Comparison of ENCODE assay signal across 14 cellular contexts in genomic region chr11:32472226-32472625, GRCh38. TPM values are rescaled to one million over a fixed set of nuclear protein-coding genes. Genes with fewer than 3 reads are reported as not detected.
DNase-seq lines count a peak whose midpoint lies in the region; ATAC-seq and TF ChIP-seq lines count a peak whose summit lies in the region.
"Had no signal": no experiment of that assay in that cellular context is flagged by ENCODE, and none has a peak within 500 bp of the region (broad histone marks: within the 10 kb centered on the region; RNA-seq: fewer than 3 reads in every experiment).

No MANE protein-coding gene starts in this region.

- peaks cover 5% of the 10 kb centered on the region for H3K27me3 Mint-ChIP-seq in HFFc6 (ENCODE audit: insufficient read depth)
- peaks cover 14% of the 10 kb centered on the region for H3K27me3 Mint-ChIP-seq in nephron progenitor cell (ENCODE audit: low read depth, poor library complexity)
- H3K27me3 Mint-ChIP-seq: CD4-positive, alpha-beta T cell had no signal

- H3K27ac Mint-ChIP-seq in HFFc6, result no peak overlapping the region
- H3K27ac Mint-ChIP-seq in nephron progenitor cell, result peak overlapping the region; percentile 97
- H3K27ac Mint-ChIP-seq: CD4-positive, alpha-beta T cell had no signal

- H3K9me3 Mint-ChIP-seq in HFFc6 (no peaks in the 10 kb centered on the region), nephron progenitor cell (no peaks in the 10 kb centered on the region)
- H3K9me3 Mint-ChIP-seq: CD4-positive, alpha-beta T cell had no signal

- no peak for ATAC-seq in GM19397 (IDR thresholded peaks at IDR 0.05; ENCODE audit: unreplicated experiment)
- no peak for ATAC-seq in HG03108 (IDR thresholded peaks at IDR 0.05; ENCODE audit: unreplicated experiment)

- no peak overlapping the region for H3K4me3 ChIP-seq in fibroblast of the aortic adventitia (ENCODE audit: low read depth, low read length)

- TF ChIP-seq CTCF in HFFc6 (IDR thresholded peaks at IDR 0.05) (no peak), fibroblast of the aortic adventitia (IDR thresholded peaks at IDR 0.05; ENCODE audit: insufficient read depth, low read length) (no peak), nephron progenitor cell (IDR thresholded peaks at IDR 0.05) (no peak)

- H3K4me3 Mint-ChIP-seq in HFFc6, result peak overlapping the region; percentile 23; the same call in 1 of the 2 replicates
- no peak overlapping the region for H3K4me3 Mint-ChIP-seq in nephron progenitor cell
- H3K4me3 Mint-ChIP-seq: CD4-positive, alpha-beta T cell had no signal

- no peaks in the 10 kb centered on the region for H3K36me3 Mint-ChIP-seq in HFFc6 (ENCODE audit: low read depth)
- peaks cover 4% of the 10 kb centered on the region for H3K36me3 Mint-ChIP-seq in nephron progenitor cell (ENCODE audit: low read depth)

- no peaks in the 10 kb centered on the region for H3K4me1 Mint-ChIP-seq in HFFc6 (ENCODE audit: low read depth)
- H3K4me1 Mint-ChIP-seq in nephron progenitor cell, result peaks cover 18% of the 10 kb centered on the region

- DNase-seq in HFFc6 (no peak), RPMI7951 (ENCODE audit: low read depth) (peak; percentile 11), fibroblast of the aortic adventitia (ENCODE audit: low read depth) (peak; percentile 7), nephron progenitor cell (no peak), NCI-H187 (lab: John Stamatoyannopoulos, UW) (no peak)
- DNase-seq: AML-193; Caco-2; CD4-positive, alpha-beta T cell; GDM1; GOT3; H7 had no signal

RNA-seq across cellular contexts. Expression of gene WT1, which starts 36.9 kb away (rescaled TPM):
- not detected for total RNA-seq in HFFc6 (2021; fragmentation: NEBNext Ultra II Directional; extraction: Animal tissue kit (Norgen Biotek cat#: 25700))
- 7.8 and 11.5 TPM in 2 replicates for total RNA-seq in RPMI7951 (2014; rRNA removed; shearing (Covaris generic))
- total RNA-seq in fibroblast of the aortic adventitia (ENCODE audit: low replicate concordance), result 0.27 and 46.6 TPM in 2 replicates
- total RNA-seq: CD4-positive, alpha-beta T cell; HT-29 had no signal

Comparison
In these comparisons a context has a peak if more than half of its experiments do, and no peak if none do; other contexts are left out.
1. DNase-seq: peak in RPMI7951 (single experiment) and fibroblast of the aortic adventitia (single experiment); none in HFFc6 (single experiment), nephron progenitor cell (single experiment) and NCI-H187 (0 of 2).